In the genomic region with DNA sequence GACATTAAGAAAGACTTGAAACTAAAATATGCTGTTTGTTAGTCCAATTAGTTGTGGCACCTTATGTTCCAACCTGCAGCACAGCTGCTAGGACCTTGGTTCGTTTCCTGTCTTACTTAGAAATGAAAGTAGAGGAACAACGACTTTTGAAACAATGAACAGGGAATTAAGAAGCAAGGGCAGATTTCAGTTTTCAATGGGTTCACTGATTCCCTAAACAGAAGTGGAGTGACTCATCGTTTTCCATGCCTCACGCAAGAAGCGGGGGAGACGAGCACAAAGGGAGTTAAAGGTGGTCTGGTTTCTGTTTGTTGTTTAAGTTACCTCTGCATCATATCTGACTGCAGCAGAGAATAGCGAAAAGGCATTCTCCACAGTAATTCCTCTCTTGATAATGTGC, we compare ENCODE assay signal across 8 cellular contexts.
DNase-seq lines count a peak whose midpoint lies in the region; ATAC-seq and TF ChIP-seq lines count a peak whose summit lies in the region.

No MANE protein-coding gene starts in this region.

- no peaks in the 10 kb centered on the region for H3K27me3 ChIP-seq in brain microvascular endothelial cell (replicated peaks)

- peaks cover 10% of the 10 kb centered on the region for H3K36me3 ChIP-seq in brain microvascular endothelial cell (replicated peaks)

- H3K4me3 ChIP-seq in brain microvascular endothelial cell (ENCODE audit: low read depth, low read length): no peak overlapping the region

- DNase-seq in Ammon's horn (ENCODE audit: low spot score) (peak; percentile 33), iPS DF 19.7 (ENCODE audit: low read depth, low spot score) (peak; percentile 7), brain microvascular endothelial cell (no peak), GM13977 (ENCODE audit: low spot score) (no peak), SW 1271 (lab: John Stamatoyannopoulos, UW) (no peak), NCI-H345 treated with DMSO at 0.1 percent for 48 hours (lab: John Stamatoyannopoulos, UW; ENCODE audit: unreplicated experiment) (no peak)
- DNase-seq in activated CD4-positive, alpha-beta T cell treated with anti-CD3 and anti-CD28 coated beads, Interleukin-2, amount 50 U/mL, for 4 hours: peak; percentile 7 to 13

- peak; percentile 54 for ATAC-seq in GM21390 (IDR thresholded peaks at IDR 0.05; ENCODE audit: unreplicated experiment)

- TF ChIP-seq CTCF in brain microvascular endothelial cell (IDR thresholded peaks at IDR 0.05; ENCODE audit: low read depth, low read length, missing control alignments) (no peak), GM13977 (IDR thresholded peaks at IDR 0.05; ENCODE audit: extremely low read depth, insufficient read depth, missing control alignments) (no peak)

- no peak overlapping the region for H3K27ac ChIP-seq in brain microvascular endothelial cell

- in situ Hi-C loops in brain microvascular endothelial cell (cut with HindIII; ENCODE audit: low pct_ligation_motif_present, low sequenced_read_pairs) (no loop called here), GM13977 (cut with MboI; ENCODE audit: low pct_unique_long_range_greater_than_20kb, low sequenced_read_pairs, unreplicated experiment) (no loop called here)

Comparison
In these comparisons a context has a peak if more than half of its experiments do, and no peak if none do; other contexts are left out.
1. DNase-seq: peak in Ammon's horn (single experiment), activated CD4-positive, alpha-beta T cell treated with anti-CD3 and anti-CD28 coated beads, Interleukin-2, amount 50 U/mL, for 4 hours (2 of 2) and iPS DF 19.7 (single experiment); none in brain microvascular endothelial cell (single experiment), GM13977 (single experiment), SW 1271 (0 of 2) and NCI-H345 treated with DMSO at 0.1 percent for 48 hours (single experiment).